1 cellular context compared by ENCODE assay signal in the genomic region with DNA sequence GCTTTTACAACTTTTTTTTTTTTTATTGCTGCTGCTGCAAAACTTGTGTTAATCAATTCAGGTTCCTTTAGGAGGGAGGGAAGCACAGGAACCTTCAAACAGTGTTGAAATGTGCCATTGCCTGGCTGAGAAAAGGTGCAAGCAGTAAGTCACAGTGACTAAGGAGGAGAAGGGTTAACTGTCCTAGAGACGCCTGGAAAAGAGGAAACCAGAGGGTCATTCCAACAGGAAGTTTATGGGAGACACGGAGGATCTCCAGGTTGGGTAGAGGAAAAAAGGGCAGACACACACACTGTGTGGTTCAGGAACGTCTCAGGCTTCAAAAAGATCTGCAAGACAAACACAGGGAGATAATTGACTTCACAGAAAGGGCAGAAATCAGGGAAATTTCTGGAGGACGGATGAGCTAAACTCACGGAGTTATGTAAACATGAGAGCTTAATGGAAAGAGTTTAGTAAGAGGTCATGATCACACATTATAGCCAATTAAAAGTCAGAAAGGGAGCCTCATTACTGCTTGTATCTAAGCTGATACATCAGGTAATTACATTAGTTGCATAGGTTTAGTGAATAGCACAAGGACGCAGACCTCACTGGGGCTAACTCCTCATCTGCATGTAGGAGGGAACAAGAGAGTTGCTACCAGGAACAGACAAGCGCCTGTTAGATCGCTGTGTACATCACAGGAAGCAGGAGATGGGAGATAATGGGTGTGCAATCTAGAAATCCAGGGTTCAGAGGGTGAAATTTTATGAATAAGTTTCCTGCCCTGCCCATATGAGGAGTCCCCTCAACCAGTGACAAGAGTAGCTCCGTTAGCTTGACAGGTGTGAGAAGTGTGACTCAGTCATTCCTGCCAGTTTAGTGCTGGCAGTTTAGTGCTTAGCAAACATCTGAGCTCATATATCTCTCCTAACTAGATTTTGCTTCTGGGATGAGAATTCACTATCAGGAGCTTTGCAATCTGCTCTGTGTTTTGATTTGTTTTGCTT.
TF ChIP-seq lines count a peak whose summit lies in the region.

No MANE protein-coding gene starts in this region.

TF ChIP-seq in HepG2, 621 proteins besides CTCF, POLR2A, EP300 and RAD21 (continued from another document and continues in another):
- TF ChIP-seq, protein P1, sequence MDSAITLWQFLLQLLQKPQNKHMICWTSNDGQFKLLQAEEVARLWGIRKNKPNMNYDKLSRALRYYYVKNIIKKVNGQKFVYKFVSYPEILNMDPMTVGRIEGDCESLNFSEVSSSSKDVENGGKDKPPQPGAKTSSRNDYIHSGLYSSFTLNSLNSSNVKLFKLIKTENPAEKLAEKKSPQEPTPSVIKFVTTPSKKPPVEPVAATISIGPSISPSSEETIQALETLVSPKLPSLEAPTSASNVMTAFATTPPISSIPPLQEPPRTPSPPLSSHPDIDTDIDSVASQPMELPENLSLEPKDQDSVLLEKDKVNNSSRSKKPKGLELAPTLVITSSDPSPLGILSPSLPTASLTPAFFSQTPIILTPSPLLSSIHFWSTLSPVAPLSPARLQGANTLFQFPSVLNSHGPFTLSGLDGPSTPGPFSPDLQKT (CRISPR knock-in tag; IDR thresholded peaks at IDR 0.05; ENCODE audit: borderline replicate concordance): peak; percentile 29; the same call in 1 of the 2 replicates
- TF ChIP-seq, protein P2, sequence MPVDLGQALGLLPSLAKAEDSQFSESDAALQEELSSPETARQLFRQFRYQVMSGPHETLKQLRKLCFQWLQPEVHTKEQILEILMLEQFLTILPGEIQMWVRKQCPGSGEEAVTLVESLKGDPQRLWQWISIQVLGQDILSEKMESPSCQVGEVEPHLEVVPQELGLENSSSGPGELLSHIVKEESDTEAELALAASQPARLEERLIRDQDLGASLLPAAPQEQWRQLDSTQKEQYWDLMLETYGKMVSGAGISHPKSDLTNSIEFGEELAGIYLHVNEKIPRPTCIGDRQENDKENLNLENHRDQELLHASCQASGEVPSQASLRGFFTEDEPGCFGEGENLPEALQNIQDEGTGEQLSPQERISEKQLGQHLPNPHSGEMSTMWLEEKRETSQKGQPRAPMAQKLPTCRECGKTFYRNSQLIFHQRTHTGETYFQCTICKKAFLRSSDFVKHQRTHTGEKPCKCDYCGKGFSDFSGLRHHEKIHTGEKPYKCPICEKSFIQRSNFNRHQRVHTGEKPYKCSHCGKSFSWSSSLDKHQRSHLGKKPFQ (CRISPR knock-in tag; IDR thresholded peaks at IDR 0.05; ENCODE audit: insufficient replicate concordance): no peak
- TF ChIP-seq NR2C2 (CRISPR knock-in tag; IDR thresholded peaks at IDR 0.05; ENCODE audit: borderline replicate concordance): peak; percentile 75
- peak; percentile 30; the same call in 1 of the 2 replicates for TF ChIP-seq FOXO1 (CRISPR knock-in tag; IDR thresholded peaks at IDR 0.05)
- peak; percentile 99 for TF ChIP-seq ZNF792 (CRISPR knock-in tag; IDR thresholded peaks at IDR 0.05)
- TF ChIP-seq NR2F6 (IDR thresholded peaks at IDR 0.05): no peak
- TF ChIP-seq NR2F6 (CRISPR knock-in tag; IDR thresholded peaks at IDR 0.05): peak; percentile 48; the same call in 1 of the 2 replicates
- no peak for TF ChIP-seq ZBTB8A (CRISPR knock-in tag; IDR thresholded peaks at IDR 0.05; ENCODE audit: borderline replicate concordance, low read depth)
- TF ChIP-seq CEBPB (IDR thresholded peaks at IDR 0.05; ENCODE audit: borderline replicate concordance, low read depth, low read length): peak; percentile 92
- no peak; the same call in 1 of the 2 replicates for TF ChIP-seq ARNTL (CRISPR knock-in tag; IDR thresholded peaks at IDR 0.05)
- TF ChIP-seq SP140L (CRISPR knock-in tag; IDR thresholded peaks at IDR 0.05; ENCODE audit: borderline replicate concordance): no peak
- TF ChIP-seq MLLT10 (CRISPR knock-in tag; IDR thresholded peaks at IDR 0.05): no peak
- no peak for TF ChIP-seq ZNF678 (CRISPR knock-in tag; IDR thresholded peaks at IDR 0.05)
- TF ChIP-seq GABPA (IDR thresholded peaks at IDR 0.05; ENCODE audit: low read depth, low read length): no peak
- peak; percentile 32; the same call in 1 of the 2 replicates for TF ChIP-seq GABPA (CRISPR knock-in tag; IDR thresholded peaks at IDR 0.05; ENCODE audit: low read depth)
- no peak for TF ChIP-seq SOX13 (IDR thresholded peaks at IDR 0.05)
- peak in 1 of 2 experiments; percentile 44; a peak in 1 of 4 replicates for TF ChIP-seq SOX13 (CRISPR knock-in tag; conservative IDR thresholded peaks at IDR 0.05 in 1 of 2, IDR thresholded peaks at IDR 0.05 in 1 of 2)
- TF ChIP-seq RCOR2 (CRISPR knock-in tag; IDR thresholded peaks at IDR 0.05): peak; percentile 37; the same call in 1 of the 2 replicates
- 0 out of 4 replicates have a peak, but pooled peaks of 1 of the 2 experiments have one; percentile 17 for TF ChIP-seq NR2F1 (CRISPR knock-in tag; IDR thresholded peaks at IDR 0.05)
- TF ChIP-seq FOXA1 (IDR thresholded peaks at IDR 0.05): no peak
- peak; percentile 49; the same call in 1 of the 2 replicates for TF ChIP-seq FOXA1 (CRISPR knock-in tag; IDR thresholded peaks at IDR 0.05)
- TF ChIP-seq KDM6A (CRISPR knock-in tag; IDR thresholded peaks at IDR 0.05; ENCODE audit: low read depth): no peak
- peak; percentile 61 for TF ChIP-seq FOXA3 (CRISPR knock-in tag; IDR thresholded peaks at IDR 0.05)
- TF ChIP-seq ZNF264 (CRISPR knock-in tag; IDR thresholded peaks at IDR 0.05): 0 out of 2 replicates have a peak, but pooled peaks have one; percentile 40
- TF ChIP-seq ZNF572 (CRISPR knock-in tag; IDR thresholded peaks at IDR 0.05): no peak
- TF ChIP-seq RARA (CRISPR knock-in tag; IDR thresholded peaks at IDR 0.05): peak; percentile 37; the same call in 1 of the 2 replicates
- TF ChIP-seq, protein P3, sequence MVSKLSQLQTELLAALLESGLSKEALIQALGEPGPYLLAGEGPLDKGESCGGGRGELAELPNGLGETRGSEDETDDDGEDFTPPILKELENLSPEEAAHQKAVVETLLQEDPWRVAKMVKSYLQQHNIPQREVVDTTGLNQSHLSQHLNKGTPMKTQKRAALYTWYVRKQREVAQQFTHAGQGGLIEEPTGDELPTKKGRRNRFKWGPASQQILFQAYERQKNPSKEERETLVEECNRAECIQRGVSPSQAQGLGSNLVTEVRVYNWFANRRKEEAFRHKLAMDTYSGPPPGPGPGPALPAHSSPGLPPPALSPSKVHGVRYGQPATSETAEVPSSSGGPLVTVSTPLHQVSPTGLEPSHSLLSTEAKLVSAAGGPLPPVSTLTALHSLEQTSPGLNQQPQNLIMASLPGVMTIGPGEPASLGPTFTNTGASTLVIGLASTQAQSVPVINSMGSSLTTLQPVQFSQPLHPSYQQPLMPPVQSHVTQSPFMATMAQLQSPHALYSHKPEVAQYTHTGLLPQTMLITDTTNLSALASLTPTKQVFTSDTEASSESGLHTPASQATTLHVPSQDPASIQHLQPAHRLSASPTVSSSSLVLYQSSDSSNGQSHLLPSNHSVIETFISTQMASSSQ (IDR thresholded peaks at IDR 0.05; ENCODE audit: low read depth): no peak
- TF ChIP-seq, protein P3 (CRISPR knock-in tag; IDR thresholded peaks at IDR 0.05; ENCODE audit: borderline replicate concordance): peak; percentile 39; the same call in 1 of the 2 replicates
- TF ChIP-seq HNRNPK (IDR thresholded peaks at IDR 0.05; ENCODE audit: low read depth, low read length, poor library complexity, severe bottlenecking): no peak
- TF ChIP-seq, protein P4, sequence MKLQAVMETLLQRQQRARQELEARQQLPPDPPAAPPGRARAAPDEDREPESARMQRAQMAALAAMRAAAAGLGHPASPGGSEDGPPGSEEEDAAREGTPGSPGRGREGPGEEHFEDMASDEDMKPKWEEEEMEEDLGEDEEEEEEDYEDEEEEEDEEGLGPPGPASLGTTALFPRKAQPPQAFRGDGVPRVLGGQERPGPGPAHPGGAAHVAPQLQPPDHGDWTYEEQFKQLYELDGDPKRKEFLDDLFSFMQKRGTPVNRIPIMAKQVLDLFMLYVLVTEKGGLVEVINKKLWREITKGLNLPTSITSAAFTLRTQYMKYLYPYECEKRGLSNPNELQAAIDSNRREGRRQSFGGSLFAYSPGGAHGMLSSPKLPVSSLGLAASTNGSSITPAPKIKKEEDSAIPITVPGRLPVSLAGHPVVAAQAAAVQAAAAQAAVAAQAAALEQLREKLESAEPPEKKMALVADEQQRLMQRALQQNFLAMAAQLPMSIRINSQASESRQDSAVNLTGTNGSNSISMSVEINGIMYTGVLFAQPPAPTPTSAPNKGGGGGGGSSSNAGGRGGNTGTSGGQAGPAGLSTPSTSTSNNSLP (IDR thresholded peaks at IDR 0.05; ENCODE audit: low read depth, low read length): 0 out of 2 replicates have a peak, but pooled peaks have one; percentile 20
- 0 out of 2 replicates have a peak, but pooled peaks have one; percentile 2 for TF ChIP-seq CREM (IDR thresholded peaks at IDR 0.05)
- no peak for TF ChIP-seq CREM (CRISPR knock-in tag; IDR thresholded peaks at IDR 0.05)
- TF ChIP-seq, protein P5, sequence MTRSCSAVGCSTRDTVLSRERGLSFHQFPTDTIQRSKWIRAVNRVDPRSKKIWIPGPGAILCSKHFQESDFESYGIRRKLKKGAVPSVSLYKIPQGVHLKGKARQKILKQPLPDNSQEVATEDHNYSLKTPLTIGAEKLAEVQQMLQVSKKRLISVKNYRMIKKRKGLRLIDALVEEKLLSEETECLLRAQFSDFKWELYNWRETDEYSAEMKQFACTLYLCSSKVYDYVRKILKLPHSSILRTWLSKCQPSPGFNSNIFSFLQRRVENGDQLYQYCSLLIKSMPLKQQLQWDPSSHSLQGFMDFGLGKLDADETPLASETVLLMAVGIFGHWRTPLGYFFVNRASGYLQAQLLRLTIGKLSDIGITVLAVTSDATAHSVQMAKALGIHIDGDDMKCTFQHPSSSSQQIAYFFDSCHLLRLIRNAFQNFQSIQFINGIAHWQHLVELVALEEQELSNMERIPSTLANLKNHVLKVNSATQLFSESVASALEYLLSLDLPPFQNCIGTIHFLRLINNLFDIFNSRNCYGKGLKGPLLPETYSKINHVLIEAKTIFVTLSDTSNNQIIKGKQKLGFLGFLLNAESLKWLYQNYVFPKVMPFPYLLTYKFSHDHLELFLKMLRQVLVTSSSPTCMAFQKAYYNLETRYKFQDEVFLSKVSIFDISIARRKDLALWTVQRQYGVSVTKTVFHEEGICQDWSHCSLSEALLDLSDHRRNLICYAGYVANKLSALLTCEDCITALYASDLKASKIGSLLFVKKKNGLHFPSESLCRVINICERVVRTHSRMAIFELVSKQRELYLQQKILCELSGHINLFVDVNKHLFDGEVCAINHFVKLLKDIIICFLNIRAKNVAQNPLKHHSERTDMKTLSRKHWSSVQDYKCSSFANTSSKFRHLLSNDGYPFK (CRISPR knock-in tag; IDR thresholded peaks at IDR 0.05; ENCODE audit: borderline replicate concordance): no peak
- TF ChIP-seq GATAD2A (CRISPR knock-in tag; IDR thresholded peaks at IDR 0.05): 0 out of 2 replicates have a peak, but pooled peaks have one; percentile 26
- TF ChIP-seq, protein P6, sequence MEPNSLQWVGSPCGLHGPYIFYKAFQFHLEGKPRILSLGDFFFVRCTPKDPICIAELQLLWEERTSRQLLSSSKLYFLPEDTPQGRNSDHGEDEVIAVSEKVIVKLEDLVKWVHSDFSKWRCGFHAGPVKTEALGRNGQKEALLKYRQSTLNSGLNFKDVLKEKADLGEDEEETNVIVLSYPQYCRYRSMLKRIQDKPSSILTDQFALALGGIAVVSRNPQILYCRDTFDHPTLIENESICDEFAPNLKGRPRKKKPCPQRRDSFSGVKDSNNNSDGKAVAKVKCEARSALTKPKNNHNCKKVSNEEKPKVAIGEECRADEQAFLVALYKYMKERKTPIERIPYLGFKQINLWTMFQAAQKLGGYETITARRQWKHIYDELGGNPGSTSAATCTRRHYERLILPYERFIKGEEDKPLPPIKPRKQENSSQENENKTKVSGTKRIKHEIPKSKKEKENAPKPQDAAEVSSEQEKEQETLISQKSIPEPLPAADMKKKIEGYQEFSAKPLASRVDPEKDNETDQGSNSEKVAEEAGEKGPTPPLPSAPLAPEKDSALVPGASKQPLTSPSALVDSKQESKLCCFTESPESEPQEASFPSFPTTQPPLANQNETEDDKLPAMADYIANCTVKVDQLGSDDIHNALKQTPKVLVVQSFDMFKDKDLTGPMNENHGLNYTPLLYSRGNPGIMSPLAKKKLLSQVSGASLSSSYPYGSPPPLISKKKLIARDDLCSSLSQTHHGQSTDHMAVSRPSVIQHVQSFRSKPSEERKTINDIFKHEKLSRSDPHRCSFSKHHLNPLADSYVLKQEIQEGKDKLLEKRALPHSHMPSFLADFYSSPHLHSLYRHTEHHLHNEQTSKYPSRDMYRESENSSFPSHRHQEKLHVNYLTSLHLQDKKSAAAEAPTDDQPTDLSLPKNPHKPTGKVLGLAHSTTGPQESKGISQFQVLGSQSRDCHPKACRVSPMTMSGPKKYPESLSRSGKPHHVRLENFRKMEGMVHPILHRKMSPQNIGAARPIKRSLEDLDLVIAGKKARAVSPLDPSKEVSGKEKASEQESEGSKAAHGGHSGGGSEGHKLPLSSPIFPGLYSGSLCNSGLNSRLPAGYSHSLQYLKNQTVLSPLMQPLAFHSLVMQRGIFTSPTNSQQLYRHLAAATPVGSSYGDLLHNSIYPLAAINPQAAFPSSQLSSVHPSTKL (CRISPR knock-in tag; IDR thresholded peaks at IDR 0.05): peak; percentile 71
- TF ChIP-seq ZNF737 (CRISPR knock-in tag; IDR thresholded peaks at IDR 0.05; ENCODE audit: borderline replicate concordance): no peak
- TF ChIP-seq ETV5 (CRISPR knock-in tag; IDR thresholded peaks at IDR 0.05; ENCODE audit: borderline replicate concordance): peak; percentile 87
- TF ChIP-seq MEIS1 (CRISPR knock-in tag; IDR thresholded peaks at IDR 0.05; ENCODE audit: borderline replicate concordance): peak; percentile 50; the same call in 1 of the 2 replicates
- no peak for TF ChIP-seq TGIF2 (CRISPR knock-in tag; IDR thresholded peaks at IDR 0.05)
- TF ChIP-seq, protein P7, sequence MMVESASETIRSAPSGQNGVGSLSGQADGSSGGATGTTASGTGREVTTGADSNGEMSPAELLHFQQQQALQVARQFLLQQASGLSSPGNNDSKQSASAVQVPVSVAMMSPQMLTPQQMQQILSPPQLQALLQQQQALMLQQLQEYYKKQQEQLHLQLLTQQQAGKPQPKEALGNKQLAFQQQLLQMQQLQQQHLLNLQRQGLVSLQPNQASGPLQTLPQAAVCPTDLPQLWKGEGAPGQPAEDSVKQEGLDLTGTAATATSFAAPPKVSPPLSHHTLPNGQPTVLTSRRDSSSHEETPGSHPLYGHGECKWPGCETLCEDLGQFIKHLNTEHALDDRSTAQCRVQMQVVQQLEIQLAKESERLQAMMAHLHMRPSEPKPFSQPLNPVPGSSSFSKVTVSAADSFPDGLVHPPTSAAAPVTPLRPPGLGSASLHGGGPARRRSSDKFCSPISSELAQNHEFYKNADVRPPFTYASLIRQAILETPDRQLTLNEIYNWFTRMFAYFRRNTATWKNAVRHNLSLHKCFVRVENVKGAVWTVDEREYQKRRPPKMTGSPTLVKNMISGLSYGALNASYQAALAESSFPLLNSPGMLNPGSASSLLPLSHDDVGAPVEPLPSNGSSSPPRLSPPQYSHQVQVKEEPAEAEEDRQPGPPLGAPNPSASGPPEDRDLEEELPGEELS (CRISPR knock-in tag; IDR thresholded peaks at IDR 0.05): 0 out of 2 replicates have a peak, but pooled peaks have one; percentile 6
